Comparison of ENCODE assay signal across 1 cellular context in the genomic region with DNA sequence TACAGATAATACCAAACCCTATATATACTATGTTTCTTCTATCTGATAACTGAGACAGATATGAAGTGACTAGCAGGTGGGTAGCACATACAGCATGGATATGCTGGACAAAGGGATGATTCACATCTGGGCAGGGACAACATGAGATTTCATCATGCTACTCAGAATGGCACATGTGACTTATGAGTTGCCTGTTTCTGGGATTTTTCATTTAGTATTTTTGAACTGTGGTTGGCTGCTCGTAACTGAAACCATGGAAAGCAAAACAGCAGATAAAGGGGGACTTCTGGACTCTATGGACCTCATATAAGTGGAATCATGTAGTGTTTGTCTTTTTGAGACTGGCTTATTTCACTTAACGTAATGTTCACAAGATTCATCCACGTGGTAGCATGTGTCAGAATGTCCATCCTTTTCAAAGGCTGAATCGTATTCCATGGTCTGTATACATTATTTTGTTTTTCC.
TF ChIP-seq lines count a peak whose summit lies in the region.

No MANE protein-coding gene starts in this region.

TF ChIP-seq in A549, 52 proteins besides CTCF, POLR2A, EP300 and RAD21 (continued from another document):
- TF ChIP-seq REST (IDR thresholded peaks at IDR 0.05) (no peak), SREBF2 (IDR thresholded peaks at IDR 0.05) (no peak), CBX2 (IDR thresholded peaks at IDR 0.05; ENCODE audit: borderline replicate concordance, low read depth) (no peak), HES2 (IDR thresholded peaks at IDR 0.05) (no peak)
- TF ChIP-seq, protein P1, sequence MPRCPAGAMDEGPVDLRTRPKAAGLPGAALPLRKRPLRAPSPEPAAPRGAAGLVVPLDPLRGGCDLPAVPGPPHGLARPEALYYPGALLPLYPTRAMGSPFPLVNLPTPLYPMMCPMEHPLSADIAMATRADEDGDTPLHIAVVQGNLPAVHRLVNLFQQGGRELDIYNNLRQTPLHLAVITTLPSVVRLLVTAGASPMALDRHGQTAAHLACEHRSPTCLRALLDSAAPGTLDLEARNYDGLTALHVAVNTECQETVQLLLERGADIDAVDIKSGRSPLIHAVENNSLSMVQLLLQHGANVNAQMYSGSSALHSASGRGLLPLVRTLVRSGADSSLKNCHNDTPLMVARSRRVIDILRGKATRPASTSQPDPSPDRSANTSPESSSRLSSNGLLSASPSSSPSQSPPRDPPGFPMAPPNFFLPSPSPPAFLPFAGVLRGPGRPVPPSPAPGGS (IDR thresholded peaks at IDR 0.05), result no peak
